1 cellular context compared by ENCODE assay signal in genomic region chr6:38018755-38019165, GRCh38.
A peak's percentile ranks its signal among the peaks of the same experiment; 100 is the strongest.
TF ChIP-seq lines count a peak whose summit lies in the region.

No MANE protein-coding gene starts in this region.

TF ChIP-seq in HepG2, 621 proteins besides CTCF, POLR2A, EP300 and RAD21 (continued from another document):
- TF ChIP-seq, protein P1, sequence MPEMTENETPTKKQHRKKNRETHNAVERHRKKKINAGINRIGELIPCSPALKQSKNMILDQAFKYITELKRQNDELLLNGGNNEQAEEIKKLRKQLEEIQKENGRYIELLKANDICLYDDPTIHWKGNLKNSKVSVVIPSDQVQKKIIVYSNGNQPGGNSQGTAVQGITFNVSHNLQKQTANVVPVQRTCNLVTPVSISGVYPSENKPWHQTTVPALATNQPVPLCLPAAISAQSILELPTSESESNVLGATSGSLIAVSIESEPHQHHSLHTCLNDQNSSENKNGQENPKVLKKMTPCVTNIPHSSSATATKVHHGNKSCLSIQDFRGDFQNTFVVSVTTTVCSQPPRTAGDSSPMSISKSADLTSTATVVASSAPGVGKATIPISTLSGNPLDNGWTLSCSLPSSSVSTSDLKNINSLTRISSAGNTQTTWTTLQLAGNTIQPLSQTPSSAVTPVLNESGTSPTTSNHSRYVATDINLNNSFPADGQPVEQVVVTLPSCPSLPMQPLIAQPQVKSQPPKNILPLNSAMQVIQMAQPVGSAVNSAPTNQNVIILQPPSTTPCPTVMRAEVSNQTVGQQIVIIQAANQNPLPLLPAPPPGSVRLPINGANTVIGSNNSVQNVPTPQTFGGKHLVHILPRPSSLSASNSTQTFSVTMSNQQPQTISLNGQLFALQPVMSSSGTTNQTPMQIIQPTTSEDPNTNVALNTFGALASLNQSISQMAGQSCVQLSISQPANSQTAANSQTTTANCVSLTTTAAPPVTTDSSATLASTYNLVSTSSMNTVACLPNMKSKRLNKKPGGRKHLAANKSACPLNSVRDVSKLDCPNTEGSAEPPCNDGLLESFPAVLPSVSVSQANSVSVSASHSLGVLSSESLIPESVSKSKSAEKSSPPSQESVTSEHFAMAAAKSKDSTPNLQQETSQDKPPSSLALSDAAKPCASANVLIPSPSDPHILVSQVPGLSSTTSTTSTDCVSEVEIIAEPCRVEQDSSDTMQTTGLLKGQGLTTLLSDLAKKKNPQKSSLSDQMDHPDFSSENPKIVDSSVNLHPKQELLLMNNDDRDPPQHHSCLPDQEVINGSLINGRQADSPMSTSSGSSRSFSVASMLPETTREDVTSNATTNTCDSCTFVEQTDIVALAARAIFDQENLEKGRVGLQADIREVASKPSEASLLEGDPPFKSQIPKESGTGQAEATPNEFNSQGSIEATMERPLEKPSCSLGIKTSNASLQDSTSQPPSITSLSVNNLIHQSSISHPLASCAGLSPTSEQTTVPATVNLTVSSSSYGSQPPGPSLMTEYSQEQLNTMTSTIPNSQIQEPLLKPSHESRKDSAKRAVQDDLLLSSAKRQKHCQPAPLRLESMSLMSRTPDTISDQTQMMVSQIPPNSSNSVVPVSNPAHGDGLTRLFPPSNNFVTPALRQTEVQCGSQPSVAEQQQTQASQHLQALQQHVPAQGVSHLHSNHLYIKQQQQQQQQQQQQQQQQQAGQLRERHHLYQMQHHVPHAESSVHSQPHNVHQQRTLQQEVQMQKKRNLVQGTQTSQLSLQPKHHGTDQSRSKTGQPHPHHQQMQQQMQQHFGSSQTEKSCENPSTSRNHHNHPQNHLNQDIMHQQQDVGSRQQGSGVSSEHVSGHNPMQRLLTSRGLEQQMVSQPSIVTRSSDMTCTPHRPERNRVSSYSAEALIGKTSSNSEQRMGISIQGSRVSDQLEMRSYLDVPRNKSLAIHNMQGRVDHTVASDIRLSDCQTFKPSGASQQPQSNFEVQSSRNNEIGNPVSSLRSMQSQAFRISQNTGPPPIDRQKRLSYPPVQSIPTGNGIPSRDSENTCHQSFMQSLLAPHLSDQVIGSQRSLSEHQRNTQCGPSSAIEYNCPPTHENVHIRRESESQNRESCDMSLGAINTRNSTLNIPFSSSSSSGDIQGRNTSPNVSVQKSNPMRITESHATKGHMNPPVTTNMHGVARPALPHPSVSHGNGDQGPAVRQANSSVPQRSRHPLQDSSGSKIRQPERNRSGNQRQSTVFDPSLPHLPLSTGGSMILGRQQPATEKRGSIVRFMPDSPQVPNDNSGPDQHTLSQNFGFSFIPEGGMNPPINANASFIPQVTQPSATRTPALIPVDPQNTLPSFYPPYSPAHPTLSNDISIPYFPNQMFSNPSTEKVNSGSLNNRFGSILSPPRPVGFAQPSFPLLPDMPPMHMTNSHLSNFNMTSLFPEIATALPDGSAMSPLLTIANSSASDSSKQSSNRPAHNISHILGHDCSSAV (CRISPR knock-in tag; IDR thresholded peaks at IDR 0.05; ENCODE audit: borderline replicate concordance) = no peak
- no peak for TF ChIP-seq PCBP2 (optimal IDR thresholded peaks at IDR 0.05; ENCODE audit: low read depth, low read length, poor library complexity, severe bottlenecking)
- TF ChIP-seq JUN (CRISPR knock-in tag; IDR thresholded peaks at IDR 0.05) = no peak
- TF ChIP-seq SOX5 (CRISPR knock-in tag; IDR thresholded peaks at IDR 0.05; ENCODE audit: borderline replicate concordance) = no peak
- no peak for TF ChIP-seq PAX8 (CRISPR knock-in tag; IDR thresholded peaks at IDR 0.05; ENCODE audit: borderline replicate concordance)
- TF ChIP-seq, protein P2, sequence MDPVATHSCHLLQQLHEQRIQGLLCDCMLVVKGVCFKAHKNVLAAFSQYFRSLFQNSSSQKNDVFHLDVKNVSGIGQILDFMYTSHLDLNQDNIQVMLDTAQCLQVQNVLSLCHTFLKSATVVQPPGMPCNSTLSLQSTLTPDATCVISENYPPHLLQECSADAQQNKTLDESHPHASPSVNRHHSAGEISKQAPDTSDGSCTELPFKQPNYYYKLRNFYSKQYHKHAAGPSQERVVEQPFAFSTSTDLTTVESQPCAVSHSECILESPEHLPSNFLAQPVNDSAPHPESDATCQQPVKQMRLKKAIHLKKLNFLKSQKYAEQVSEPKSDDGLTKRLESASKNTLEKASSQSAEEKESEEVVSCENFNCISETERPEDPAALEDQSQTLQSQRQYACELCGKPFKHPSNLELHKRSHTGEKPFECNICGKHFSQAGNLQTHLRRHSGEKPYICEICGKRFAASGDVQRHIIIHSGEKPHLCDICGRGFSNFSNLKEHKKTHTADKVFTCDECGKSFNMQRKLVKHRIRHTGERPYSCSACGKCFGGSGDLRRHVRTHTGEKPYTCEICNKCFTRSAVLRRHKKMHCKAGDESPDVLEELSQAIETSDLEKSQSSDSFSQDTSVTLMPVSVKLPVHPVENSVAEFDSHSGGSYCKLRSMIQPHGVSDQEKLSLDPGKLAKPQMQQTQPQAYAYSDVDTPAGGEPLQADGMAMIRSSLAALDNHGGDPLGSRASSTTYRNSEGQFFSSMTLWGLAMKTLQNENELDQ (CRISPR knock-in tag; IDR thresholded peaks at IDR 0.05; ENCODE audit: borderline replicate concordance) = no peak
- no peak for TF ChIP-seq ZFP36 (IDR thresholded peaks at IDR 0.05; ENCODE audit: borderline replicate concordance, low read depth, low read length, partially characterized antibody)
- TF ChIP-seq HNRNPL (IDR thresholded peaks at IDR 0.05; ENCODE audit: low read depth, low read length) = no peak
- TF ChIP-seq ZNF205 (CRISPR knock-in tag; IDR thresholded peaks at IDR 0.05) = no peak
- TF ChIP-seq ZMAT3 (CRISPR knock-in tag; conservative IDR thresholded peaks at IDR 0.05) = no peak
- peak; percentile 71; the same call in 1 of the 2 replicates for TF ChIP-seq NCOR1 (IDR thresholded peaks at IDR 0.05; ENCODE audit: borderline replicate concordance, low read length)
- TF ChIP-seq, protein P3, sequence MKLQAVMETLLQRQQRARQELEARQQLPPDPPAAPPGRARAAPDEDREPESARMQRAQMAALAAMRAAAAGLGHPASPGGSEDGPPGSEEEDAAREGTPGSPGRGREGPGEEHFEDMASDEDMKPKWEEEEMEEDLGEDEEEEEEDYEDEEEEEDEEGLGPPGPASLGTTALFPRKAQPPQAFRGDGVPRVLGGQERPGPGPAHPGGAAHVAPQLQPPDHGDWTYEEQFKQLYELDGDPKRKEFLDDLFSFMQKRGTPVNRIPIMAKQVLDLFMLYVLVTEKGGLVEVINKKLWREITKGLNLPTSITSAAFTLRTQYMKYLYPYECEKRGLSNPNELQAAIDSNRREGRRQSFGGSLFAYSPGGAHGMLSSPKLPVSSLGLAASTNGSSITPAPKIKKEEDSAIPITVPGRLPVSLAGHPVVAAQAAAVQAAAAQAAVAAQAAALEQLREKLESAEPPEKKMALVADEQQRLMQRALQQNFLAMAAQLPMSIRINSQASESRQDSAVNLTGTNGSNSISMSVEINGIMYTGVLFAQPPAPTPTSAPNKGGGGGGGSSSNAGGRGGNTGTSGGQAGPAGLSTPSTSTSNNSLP (IDR thresholded peaks at IDR 0.05; ENCODE audit: low read depth, low read length) = peak; percentile 83
- no peak for TF ChIP-seq ZNF10 (CRISPR knock-in tag; IDR thresholded peaks at IDR 0.05; ENCODE audit: borderline replicate concordance, low read depth)
- no peak for TF ChIP-seq FOXK2 (IDR thresholded peaks at IDR 0.05)
- TF ChIP-seq IRX3 (CRISPR knock-in tag; IDR thresholded peaks at IDR 0.05; ENCODE audit: borderline replicate concordance, low read depth) = no peak
- TF ChIP-seq ONECUT2 (CRISPR knock-in tag; IDR thresholded peaks at IDR 0.05) = no peak
- TF ChIP-seq NRL (CRISPR knock-in tag; IDR thresholded peaks at IDR 0.05; ENCODE audit: borderline replicate concordance) = no peak
- no peak for TF ChIP-seq NBN (conservative IDR thresholded peaks at IDR 0.05)
- TF ChIP-seq GATAD1 (CRISPR knock-in tag; IDR thresholded peaks at IDR 0.05) = no peak
- TF ChIP-seq ZNF674 (CRISPR knock-in tag; IDR thresholded peaks at IDR 0.05; ENCODE audit: low read depth) = no peak
- no peak for TF ChIP-seq NR2F2 (IDR thresholded peaks at IDR 0.05; ENCODE audit: borderline replicate concordance, low read depth)
- TF ChIP-seq MATR3 (CRISPR knock-in tag; IDR thresholded peaks at IDR 0.05) = no peak
- TF ChIP-seq KLF16 (CRISPR knock-in tag; IDR thresholded peaks at IDR 0.05) = no peak
- TF ChIP-seq NCOA5 (CRISPR knock-in tag; IDR thresholded peaks at IDR 0.05) = no peak
TF ChIP-seq in HepG2: peak in this region for 12.
